ENCODE assay signal across 15 cellular contexts in the genomic region with DNA sequence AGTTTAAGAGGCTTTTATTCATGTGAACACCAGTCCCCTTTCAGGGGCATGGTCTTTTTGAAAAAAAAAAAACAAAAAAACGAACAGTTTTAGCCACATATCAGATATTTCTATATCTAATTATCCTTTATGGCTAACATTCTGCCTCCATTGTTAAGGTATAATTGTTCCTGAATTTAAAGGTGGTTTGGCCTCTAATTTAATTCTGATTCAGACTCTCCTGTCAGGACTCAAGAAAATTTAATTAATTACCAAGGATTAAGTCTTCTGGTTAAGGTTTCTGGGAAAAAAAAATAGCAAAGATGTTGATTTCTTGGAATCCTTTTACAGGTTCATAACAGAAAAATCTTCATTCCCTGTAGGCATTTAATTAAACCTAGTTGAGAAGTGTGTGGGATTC. TPM values are rescaled to one million over a fixed set of nuclear protein-coding genes. Genes with fewer than 3 reads are reported as not detected.
DNase-seq lines count a peak whose midpoint lies in the region; ATAC-seq and TF ChIP-seq lines count a peak whose summit lies in the region.
"Had no signal": no experiment of that assay in that cellular context is flagged by ENCODE, and none has a peak within 500 bp of the region (broad histone marks: within the 10 kb centered on the region; RNA-seq: fewer than 3 reads in every experiment).

No MANE protein-coding gene starts in this region.

- H3K27ac Mint-ChIP-seq in nephron, result peak overlapping the region in 2 of 3 experiments; percentile 42 to 88
- H3K27ac Mint-ChIP-seq in MCF 10A (ENCODE audit: low read depth, unreplicated experiment), result no peak overlapping the region
- no peak overlapping the region for H3K27ac Mint-ChIP-seq in WTC11
- H3K27ac Mint-ChIP-seq: CD8-positive, alpha-beta T cell had no signal

- BruUV-seq in MCF 10A (replicated peaks; lab: Mats Ljungman, UMichigan), result no TSS peak

- H3K4me3 Mint-ChIP-seq in nephron (no peak overlapping the region), MCF 10A (ENCODE audit: unreplicated experiment) (no peak overlapping the region), WTC11 (no peak overlapping the region)
- H3K4me3 Mint-ChIP-seq: CD8-positive, alpha-beta T cell had no signal

- H3K4me1 ChIP-seq in SJSA1 (replicated peaks) (peaks cover 95% of the 10 kb centered on the region), uterus (peaks cover 0 to 5% of the 10 kb centered on the region in 2 donors)

- H3K27me3 ChIP-seq in SJSA1 (replicated peaks), result no peaks in the 10 kb centered on the region
- H3K27me3 ChIP-seq in uterus, result no peaks in the 10 kb centered on the region
- H3K27me3 ChIP-seq: BE2C had no signal

- H3K9me3 Mint-ChIP-seq in nephron (no peaks in the 10 kb centered on the region), MCF 10A (ENCODE audit: unreplicated experiment) (no peaks in the 10 kb centered on the region), WTC11 (no peaks in the 10 kb centered on the region)
- H3K9me3 Mint-ChIP-seq: CD8-positive, alpha-beta T cell had no signal

- H3K4me3 ChIP-seq in SJSA1 (no peak overlapping the region), choroid plexus epithelial cell (ENCODE audit: low read depth, low read length) (no peak overlapping the region), uterus (no peak overlapping the region)

- intact Hi-C loops in uterus (cut with DNase I; ENCODE audit: low total_unique reads) (no loop called here), MCF 10A (cut with micrococcal nuclease) (no loop called here)

- POLR2A ChIA-PET in MCF 10A (lab: Yijun Ruan, JAX) (no interaction called here), WTC11 (lab: Charles Lee) (no interaction called here)

- CTCF ChIA-PET in MCF 10A (lab: Yijun Ruan, JAX) (no interaction called here), WTC11 (lab: Charles Lee) (no interaction called here)

- TF ChIP-seq POLR2A in uterus (IDR thresholded peaks at IDR 0.05), result no peak

- H3K36me3 ChIP-seq in SJSA1 (peaks cover 100% of the 10 kb centered on the region), uterus (no peaks in the 10 kb centered on the region)
- H3K36me3 ChIP-seq: BE2C had no signal

- H3K9me3 ChIP-seq in SJSA1 (replicated peaks), result no peaks in the 10 kb centered on the region
- H3K9me3 ChIP-seq in uterus, result no peaks in the 10 kb centered on the region
- H3K9me3 ChIP-seq: BE2C had no signal

- H3K36me3 Mint-ChIP-seq in nephron (ENCODE audit: low read depth) (peaks cover 95% of the 10 kb centered on the region), MCF 10A (ENCODE audit: insufficient read depth, unreplicated experiment) (no peaks in the 10 kb centered on the region), WTC11 (peaks cover 78% of the 10 kb centered on the region)
- H3K36me3 Mint-ChIP-seq: CD8-positive, alpha-beta T cell had no signal

- H3K27ac ChIP-seq in SJSA1, result peak overlapping the region; percentile 63
- peak overlapping the region; percentile 74 to 98 for H3K27ac ChIP-seq in uterus
- H3K27ac ChIP-seq: RWPE1 had no signal

- ATAC-seq in WTC11, result no peak
- ATAC-seq: CD8-positive, alpha-beta T cell; HepG2 had no signal

- H3K4me1 Mint-ChIP-seq in nephron, result peaks cover 44% of the 10 kb centered on the region
- H3K4me1 Mint-ChIP-seq in MCF 10A (ENCODE audit: insufficient read depth, unreplicated experiment), result peaks cover 8% of the 10 kb centered on the region
- H3K4me1 Mint-ChIP-seq in WTC11, result no peaks in the 10 kb centered on the region

- H3K27me3 Mint-ChIP-seq in nephron (ENCODE audit: low read depth) (no peaks in the 10 kb centered on the region), MCF 10A (ENCODE audit: insufficient read depth, unreplicated experiment) (no peaks in the 10 kb centered on the region), WTC11 (ENCODE audit: low read depth) (no peaks in the 10 kb centered on the region)

- TF ChIP-seq CTCF in choroid plexus epithelial cell (conservative IDR thresholded peaks at IDR 0.05; ENCODE audit: low read depth, low read length) (no peak), nephron (IDR thresholded peaks at IDR 0.05; ENCODE audit: unreplicated experiment in 3 of 3) (no peak), uterus (IDR thresholded peaks at IDR 0.05) (no peak), MCF 10A (IDR thresholded peaks at IDR 0.05; ENCODE audit: unreplicated experiment) (no peak), WTC11 (IDR thresholded peaks at IDR 0.05) (no peak)

- DNase-seq in SJSA1 (ENCODE audit: low read depth in 1 of 2, low spot score in 2 of 2) (peak in 1 of 2 experiments; percentile 2), choroid plexus epithelial cell (ENCODE audit: low read depth) (peak; percentile 5), uterus (no peak), MCF 10A (ENCODE audit: unreplicated experiment) (no peak), HUDEP-2 (lab: John Stamatoyannopoulos, UW; ENCODE audit: unreplicated experiment in 76 of 76) (no peak), WTC11 (ENCODE audit: low spot score) (no peak)
- DNase-seq: BE2C; CD8-positive, alpha-beta T cell; MM.1S; NCI-H1105 treated with DMSO at 0.1 percent for 48 hours; NCI-H187; NCI-H446 had no signal

TF ChIP-seq in WTC11, 78 proteins besides CTCF, POLR2A, EP300 and RAD21:
- TF ChIP-seq, protein P1, sequence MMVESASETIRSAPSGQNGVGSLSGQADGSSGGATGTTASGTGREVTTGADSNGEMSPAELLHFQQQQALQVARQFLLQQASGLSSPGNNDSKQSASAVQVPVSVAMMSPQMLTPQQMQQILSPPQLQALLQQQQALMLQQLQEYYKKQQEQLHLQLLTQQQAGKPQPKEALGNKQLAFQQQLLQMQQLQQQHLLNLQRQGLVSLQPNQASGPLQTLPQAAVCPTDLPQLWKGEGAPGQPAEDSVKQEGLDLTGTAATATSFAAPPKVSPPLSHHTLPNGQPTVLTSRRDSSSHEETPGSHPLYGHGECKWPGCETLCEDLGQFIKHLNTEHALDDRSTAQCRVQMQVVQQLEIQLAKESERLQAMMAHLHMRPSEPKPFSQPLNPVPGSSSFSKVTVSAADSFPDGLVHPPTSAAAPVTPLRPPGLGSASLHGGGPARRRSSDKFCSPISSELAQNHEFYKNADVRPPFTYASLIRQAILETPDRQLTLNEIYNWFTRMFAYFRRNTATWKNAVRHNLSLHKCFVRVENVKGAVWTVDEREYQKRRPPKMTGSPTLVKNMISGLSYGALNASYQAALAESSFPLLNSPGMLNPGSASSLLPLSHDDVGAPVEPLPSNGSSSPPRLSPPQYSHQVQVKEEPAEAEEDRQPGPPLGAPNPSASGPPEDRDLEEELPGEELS (CRISPR knock-in tag; IDR thresholded peaks at IDR 0.05), result no peak
- no peak for TF ChIP-seq NR2C2 (CRISPR knock-in tag; IDR thresholded peaks at IDR 0.05)
- TF ChIP-seq, protein P2, sequence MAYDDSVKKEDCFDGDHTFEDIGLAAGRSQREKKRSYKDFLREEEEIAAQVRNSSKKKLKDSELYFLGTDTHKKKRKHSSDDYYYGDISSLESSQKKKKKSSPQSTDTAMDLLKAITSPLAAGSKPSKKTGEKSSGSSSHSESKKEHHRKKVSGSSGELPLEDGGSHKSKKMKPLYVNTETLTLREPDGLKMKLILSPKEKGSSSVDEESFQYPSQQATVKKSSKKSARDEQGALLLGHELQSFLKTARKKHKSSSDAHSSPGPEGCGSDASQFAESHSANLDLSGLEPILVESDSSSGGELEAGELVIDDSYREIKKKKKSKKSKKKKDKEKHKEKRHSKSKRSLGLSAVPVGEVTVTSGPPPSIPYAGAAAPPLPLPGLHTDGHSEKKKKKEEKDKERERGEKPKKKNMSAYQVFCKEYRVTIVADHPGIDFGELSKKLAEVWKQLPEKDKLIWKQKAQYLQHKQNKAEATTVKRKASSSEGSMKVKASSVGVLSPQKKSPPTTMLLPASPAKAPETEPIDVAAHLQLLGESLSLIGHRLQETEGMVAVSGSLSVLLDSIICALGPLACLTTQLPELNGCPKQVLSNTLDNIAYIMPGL (CRISPR knock-in tag; IDR thresholded peaks at IDR 0.05), result no peak
- TF ChIP-seq CREM (CRISPR knock-in tag; IDR thresholded peaks at IDR 0.05), result no peak

RNA-seq across cellular contexts. Expression of a gene that starts 27.4 kb away (rescaled TPM):
- 2,203 and 4,473 TPM in 2 replicates for total RNA-seq in SJSA1 (2014; rRNA removed; shearing (Covaris generic))
- total RNA-seq in uterus (over 10,000 TPM in 1 of 4 donors, 100 to 1,000 TPM in 2, 10 to 100 TPM in 1; 59.1 to 10,885 (median 259) TPM), MCF 10A (2022) (not detected in 2 replicates), WTC11 (2021) (81.2 to 96.6 TPM (median 88.1 TPM) in 3 replicates)
- total RNA-seq: CD8-positive, alpha-beta T cell; HepG2 had no signal

Comparison
In these comparisons a context has a peak if more than half of its experiments do, and no peak if none do; other contexts are left out.
1. H3K27ac Mint-ChIP-seq: peak in nephron (2 of 3); none in MCF 10A (single experiment) and WTC11 (single experiment).
2. RNA of a gene that starts 27.4 kb away (total RNA-seq): 2,203 to 4,473 TPM in SJSA1, 59.1 to 10,885 TPM in uterus and 81.2 to 96.6 TPM in WTC11; not detected in MCF 10A; every median in the first group is over 10 times any median in the second.